In the genomic region with DNA sequence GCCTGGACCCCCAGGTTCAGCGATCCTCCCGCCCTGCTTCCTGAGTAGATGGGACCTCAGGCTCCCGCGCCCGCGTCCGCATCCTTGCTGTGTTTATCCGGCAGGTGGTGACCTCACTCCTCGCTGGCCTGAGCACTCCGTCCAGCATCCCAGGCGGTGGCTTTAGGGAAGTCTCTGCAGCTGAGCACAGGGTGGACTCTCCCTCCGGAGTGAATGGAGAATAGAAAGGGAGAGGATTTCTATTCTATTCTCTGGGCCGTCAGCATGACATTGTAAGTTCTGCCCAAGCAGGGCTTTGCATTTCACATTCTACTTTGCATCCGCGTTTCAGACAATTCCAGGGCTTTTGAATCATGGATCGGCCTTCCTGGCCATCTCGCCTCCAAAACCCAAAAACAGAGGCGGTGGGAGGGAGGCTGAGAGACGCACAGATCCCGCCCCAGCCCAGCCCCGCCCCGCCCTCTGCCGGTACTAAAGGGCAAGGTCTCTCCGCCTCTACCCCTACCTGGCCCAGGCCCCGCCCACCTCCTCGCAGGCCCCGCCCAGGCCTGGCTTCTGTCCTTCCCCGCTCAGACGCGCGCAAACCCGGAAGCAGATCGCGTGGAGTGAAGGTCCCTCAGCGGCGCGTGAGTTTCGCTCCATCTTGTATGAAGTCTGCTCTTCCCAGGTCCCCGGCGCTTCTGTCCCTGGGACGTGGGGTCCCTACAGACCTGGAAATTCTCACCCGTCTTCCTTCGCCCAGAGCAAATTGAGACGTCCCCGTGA, we compare ENCODE assay signal across 8 cellular contexts. TPM values are rescaled to one million over a fixed set of nuclear protein-coding genes. Genes with fewer than 3 reads are reported as not detected.
A peak's percentile ranks its signal among the peaks of the same experiment; 100 is the strongest.
DNase-seq lines count a peak whose midpoint lies in the region; ATAC-seq and TF ChIP-seq lines count a peak whose summit lies in the region.

A gene (plus strand): TSS at position 572 of the 765 bp plus-strand sequence. CDS start 6,577 bp downstream, outside the sequence.

- no peaks in the 10 kb centered on the region for H3K36me3 ChIP-seq in uterus

- H3K27ac ChIP-seq in right cardiac atrium (ENCODE audit: low read length) (peak within 1 kb of the TSS; percentile 21), uterus (peak within 1 kb of the TSS; percentile 74 to 83)

- H3K4me3 ChIP-seq in right cardiac atrium (ENCODE audit: low read length) (peak within 1 kb of the TSS; percentile 72), uterus (peak within 1 kb of the TSS; percentile 52 to 65)

- no peaks in the 10 kb centered on the region for H3K9me3 ChIP-seq in right cardiac atrium (ENCODE audit: control insufficient read depth, low read length)
- no peaks in the 10 kb centered on the region for H3K9me3 ChIP-seq in uterus

- under 1% methylated on average over 45 of the region's 45 CpGs for WGBS in right cardiac atrium

- TF ChIP-seq POLR2A in GM10847 (IDR thresholded peaks at IDR 0.05; ENCODE audit: extremely low read depth, insufficient read length) (peak; percentile 61), uterus (IDR thresholded peaks at IDR 0.05) (peak in 1 of 2 donors; percentile 44)

- H3K4me1 ChIP-seq in right cardiac atrium (ENCODE audit: control insufficient read depth, insufficient read depth, low read length) (peaks cover 3% of the 10 kb centered on the region), uterus (no peaks in the 10 kb centered on the region)

- TF ChIP-seq CTCF in uterus (IDR thresholded peaks at IDR 0.05) = no peak

- H3K27me3 ChIP-seq in right cardiac atrium (ENCODE audit: control insufficient read depth, insufficient read depth) = no peaks in the 10 kb centered on the region
- no peaks in the 10 kb centered on the region for H3K27me3 ChIP-seq in uterus

- DNase-seq in NCI-H1417 (lab: John Stamatoyannopoulos, UW) (peak; percentile 90 to 96 (median 95)), amniotic stem cell (lab: John Stamatoyannopoulos, UW) (peak; percentile 25), right cardiac atrium (peak; percentile 86 to 96 (median 95)), putamen (ENCODE audit: low spot score) (peak; percentile 86), uterus (peak; percentile 92)

- ATAC-seq in HG02610 (IDR thresholded peaks at IDR 0.05; ENCODE audit: unreplicated experiment) (peak; percentile 98), right cardiac atrium (peak; percentile 100)

- intact Hi-C loops in T-helper 1 cell treated with Interleukin-12 subunit alpha and Interleukin-12 subunit beta and Interleukin-4 antibody, amounts not matched to agents 30 ng/mL and 1 ng/mL, for 36 hours (cut with micrococcal nuclease) = loop anchor here (1.0 to 2.0 kb wide), 17 partner anchors 30 to 1176 kb away; a partner anchor contains a TSS
- intact Hi-C loops in right cardiac atrium (cut with DNase I) (loop anchor here in 2 of 4 donors (10.0 kb wide), 1 partner anchor 171 kb away; a partner anchor contains a TSS), uterus (cut with DNase I; ENCODE audit: low total_unique reads) (no loop called here)

RNA-seq across cellular contexts. Expression of the gene that starts here (rescaled TPM):
- 15.5 and 15.8 TPM in 2 replicates for total RNA-seq in T-helper 1 cell treated with Interleukin-12 subunit alpha and Interleukin-12 subunit beta and Interleukin-4 antibody, amounts not matched to agents 30 ng/mL and 1 ng/mL, for 36 hours
- total RNA-seq in right cardiac atrium (1 to 10 TPM; 5.4 to 9.3 (median 7.1) TPM), uterus (10 to 100 TPM; 15.0 to 25.7 (median 22.3) TPM)
- 2.1 TPM for polyA plus RNA-seq in right cardiac atrium

Comparison
In these comparisons a context has a peak if more than half of its experiments do, and no peak if none do; other contexts are left out.
1. Peak in every context shown above with its lines: DNase-seq, ATAC-seq, H3K4me3 ChIP-seq and H3K27ac ChIP-seq.
2. DNase-seq: peak in every context shown above with its lines; median percentile 95 in NCI-H1417; 95 in right cardiac atrium; 92 in uterus; 86 in putamen; 25 in amniotic stem cell.